1 cellular context compared by ENCODE assay signal in genomic region chr1:7281821-7282220, GRCh38.
TF ChIP-seq lines count a peak whose summit lies in the region.

No MANE protein-coding gene starts in this region.

TF ChIP-seq in WTC11, 78 proteins besides CTCF, POLR2A, EP300 and RAD21 (continued from another document):
- TF ChIP-seq ZNF425 (CRISPR knock-in tag; conservative IDR thresholded peaks at IDR 0.05), result no peak
- no peak for TF ChIP-seq ZNF281 (CRISPR knock-in tag; IDR thresholded peaks at IDR 0.05)
